ENCODE assay signal across 14 cellular contexts in genomic region chr9:631596-631995, GRCh38.
A peak's percentile ranks its signal among the peaks of the same experiment; 100 is the strongest.
DNase-seq lines count a peak whose midpoint lies in the region; ATAC-seq and TF ChIP-seq lines count a peak whose summit lies in the region.
"Had no signal": no experiment of that assay in that cellular context is flagged by ENCODE, and none has a peak within 500 bp of the region (broad histone marks: within the 10 kb centered on the region; RNA-seq: fewer than 3 reads in every experiment).

No MANE protein-coding gene starts in this region.

- H3K4me3 Mint-ChIP-seq in activated naive CD4-positive, alpha-beta T cell treated with anti-CD3 and anti-CD28 coated beads, Interleukin-2, amount 50 U/mL, for 24 hours = peak overlapping the region; percentile 12
- H3K4me3 Mint-ChIP-seq in stimulated activated naive CD8-positive, alpha-beta T cell treated with anti-CD3 and anti-CD28 coated beads, Interleukin-15, amount 100 ng/mL, for 72 hours = no peak overlapping the region
- H3K4me3 Mint-ChIP-seq: effector memory CD8-positive, alpha-beta T cell had no signal

- no peak for DNase-seq in activated naive CD4-positive, alpha-beta T cell treated with anti-CD3 and anti-CD28 coated beads, Interleukin-2, amount 50 U/mL, for 16 hours
- peak; percentile 45 for DNase-seq in NCI-H226
- DNase-seq in astrocyte of the cerebellum (ENCODE audit: low read depth) = peak; percentile 37
- no peak for DNase-seq in stimulated activated naive CD8-positive, alpha-beta T cell treated with anti-CD3 and anti-CD28 coated beads, Interleukin-15, amount 100 ng/mL, for 72 hours
- no peak for DNase-seq in SIG-M5 (lab: John Stamatoyannopoulos, UW)
- DNase-seq in omental fat pad (ENCODE audit: low spot score) = no peak
- no peak for DNase-seq in left ventricle myocardium superior
- DNase-seq: effector memory CD8-positive, alpha-beta T cell; GDM1; H7; NCI-H1436; NCI-H524 treated with DMSO at 0.1 percent for 48 hours; uterus had no signal

- H3K27ac Mint-ChIP-seq in activated naive CD4-positive, alpha-beta T cell treated with anti-CD3 and anti-CD28 coated beads, Interleukin-2, amount 50 U/mL, for 24 hours = peak overlapping the region; percentile 4
- peak overlapping the region in 1 of 2 donors; percentile 0 for H3K27ac Mint-ChIP-seq in stimulated activated naive CD8-positive, alpha-beta T cell treated with anti-CD3 and anti-CD28 coated beads, Interleukin-15, amount 100 ng/mL, for 72 hours
- H3K27ac Mint-ChIP-seq: effector memory CD8-positive, alpha-beta T cell had no signal

- in situ Hi-C loops in astrocyte of the cerebellum (cut with HindIII; ENCODE audit: low sequenced_read_pairs) = no loop called here

- H3K36me3 Mint-ChIP-seq in activated naive CD4-positive, alpha-beta T cell treated with anti-CD3 and anti-CD28 coated beads, Interleukin-2, amount 50 U/mL, for 24 hours = peaks cover 7% of the 10 kb centered on the region

- peak; percentile 39 for ATAC-seq in stimulated activated naive CD8-positive, alpha-beta T cell treated with anti-CD3 and anti-CD28 coated beads, Interleukin-15, amount 100 ng/mL, for 72 hours
- ATAC-seq in omental fat pad (ENCODE audit: low FRiP score) = no peak
- no peak for ATAC-seq in left ventricle myocardium superior
- ATAC-seq: effector memory CD8-positive, alpha-beta T cell had no signal

- H3K4me1 Mint-ChIP-seq in activated naive CD4-positive, alpha-beta T cell treated with anti-CD3 and anti-CD28 coated beads, Interleukin-2, amount 50 U/mL, for 24 hours = peaks cover 53% of the 10 kb centered on the region
- peaks cover 32% of the 10 kb centered on the region for H3K4me1 Mint-ChIP-seq in stimulated activated naive CD8-positive, alpha-beta T cell treated with anti-CD3 and anti-CD28 coated beads, Interleukin-15, amount 100 ng/mL, for 72 hours

- intact Hi-C loops in left ventricle myocardium superior (cut with micrococcal nuclease) = no loop called here

- no peaks in the 10 kb centered on the region for H3K27me3 Mint-ChIP-seq in activated naive CD4-positive, alpha-beta T cell treated with anti-CD3 and anti-CD28 coated beads, Interleukin-2, amount 50 U/mL, for 24 hours
- H3K27me3 Mint-ChIP-seq in stimulated activated naive CD8-positive, alpha-beta T cell treated with anti-CD3 and anti-CD28 coated beads, Interleukin-15, amount 100 ng/mL, for 72 hours = peaks cover 6% of the 10 kb centered on the region

- no peak overlapping the region for H3K4me3 ChIP-seq in astrocyte of the cerebellum (ENCODE audit: low read depth, low read length)
- H3K4me3 ChIP-seq: uterus had no signal

- H3K9me3 Mint-ChIP-seq in activated naive CD4-positive, alpha-beta T cell treated with anti-CD3 and anti-CD28 coated beads, Interleukin-2, amount 50 U/mL, for 24 hours = peaks cover 4% of the 10 kb centered on the region
- peaks cover 0 to 14% of the 10 kb centered on the region in 2 donors for H3K9me3 Mint-ChIP-seq in stimulated activated naive CD8-positive, alpha-beta T cell treated with anti-CD3 and anti-CD28 coated beads, Interleukin-15, amount 100 ng/mL, for 72 hours
- H3K9me3 Mint-ChIP-seq: effector memory CD8-positive, alpha-beta T cell had no signal

- TF ChIP-seq CTCF in astrocyte of the cerebellum (IDR thresholded peaks at IDR 0.05; ENCODE audit: low read depth, low read length, missing control alignments) = no peak
- no peak for TF ChIP-seq CTCF in omental fat pad (IDR thresholded peaks at IDR 0.05)

Comparison
In these comparisons a context has a peak if more than half of its experiments do, and no peak if none do; other contexts are left out.
1. DNase-seq: peak in NCI-H226 (single experiment) and astrocyte of the cerebellum (single experiment); none in activated naive CD4-positive, alpha-beta T cell treated with anti-CD3 and anti-CD28 coated beads, Interleukin-2, amount 50 U/mL, for 16 hours (single experiment), stimulated activated naive CD8-positive, alpha-beta T cell treated with anti-CD3 and anti-CD28 coated beads, Interleukin-15, amount 100 ng/mL, for 72 hours (0 of 2), SIG-M5 (single experiment), omental fat pad (single experiment) and left ventricle myocardium superior (single experiment).